8 cellular contexts compared by ENCODE assay signal in the genomic region with DNA sequence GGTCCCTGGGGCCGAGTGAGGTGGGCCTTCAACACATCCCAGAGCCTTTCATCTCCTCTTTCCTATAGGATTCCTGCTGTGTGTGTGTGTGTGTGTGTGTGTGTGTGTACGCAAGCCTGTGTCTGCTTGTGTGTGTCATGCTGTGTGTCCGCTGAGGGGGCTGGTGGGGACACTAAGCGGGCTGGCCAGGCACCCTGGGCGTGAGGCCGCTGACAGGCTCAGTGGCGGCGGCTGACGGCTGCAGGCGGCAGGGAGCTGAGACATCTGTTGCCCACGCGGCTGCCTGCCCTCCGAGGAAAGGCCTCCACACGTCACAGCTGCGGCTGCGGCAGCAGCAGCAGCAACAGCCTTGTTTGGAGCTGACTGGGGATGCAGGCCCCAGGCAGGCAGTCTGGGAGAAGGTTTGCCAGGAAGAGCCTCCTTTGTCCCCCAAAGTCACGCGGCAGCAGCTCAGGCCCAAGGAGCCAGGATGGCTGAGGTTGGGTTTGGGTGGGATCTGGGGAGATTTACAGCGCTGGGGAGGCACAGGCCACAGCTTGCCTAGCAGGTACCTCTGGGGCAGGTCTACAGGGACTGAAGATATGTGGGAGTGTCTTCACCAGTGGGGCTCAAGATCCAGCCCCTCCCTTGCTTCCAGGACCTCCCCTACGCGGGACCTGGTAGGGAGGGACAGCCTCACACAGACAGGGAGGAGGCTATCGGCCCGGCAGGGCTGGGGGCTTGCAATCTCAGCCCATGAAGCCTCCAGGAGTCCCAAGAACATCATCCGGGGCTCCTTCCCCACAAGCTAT. TPM values are rescaled to one million over a fixed set of nuclear protein-coding genes. Genes with fewer than 3 reads are reported as not detected.
DNase-seq lines count a peak whose midpoint lies in the region; ATAC-seq and TF ChIP-seq lines count a peak whose summit lies in the region.

No MANE protein-coding gene starts in this region.

- H3K4me3 Mint-ChIP-seq in glutamatergic neuron (ENCODE audit: unreplicated experiment) = peak overlapping the region; percentile 91

- no peaks in the 10 kb centered on the region for H3K9me3 ChIP-seq in ES-I3 (ENCODE audit: control insufficient read depth, insufficient read depth, low read length)

- peak overlapping the region; percentile 99 for H3K27ac Mint-ChIP-seq in glutamatergic neuron (ENCODE audit: unreplicated experiment)

- peak overlapping the region; percentile 19; the same call in 1 of the 2 replicates for H3K9ac ChIP-seq in ES-I3 (ENCODE audit: low read depth, low read length)
- peak overlapping the region; percentile 90 for H3K9ac ChIP-seq in rectal smooth muscle tissue (ENCODE audit: low read length)

- H3K4me3 ChIP-seq in rectal smooth muscle tissue (ENCODE audit: low read length) = peak overlapping the region; percentile 72

- H3K9me3 Mint-ChIP-seq in glutamatergic neuron (ENCODE audit: unreplicated experiment) = peaks cover 12% of the 10 kb centered on the region

- ATAC-seq in GM19351 (IDR thresholded peaks at IDR 0.05; ENCODE audit: unreplicated experiment) = no peak

- peaks cover 12% of the 10 kb centered on the region for H3K27me3 Mint-ChIP-seq in glutamatergic neuron (ENCODE audit: unreplicated experiment)

- DNase-seq in activated CD8-positive, alpha-beta memory T cell treated with anti-CD3 and anti-CD28 coated beads, Interleukin-2, amount 50 U/mL, for 4 hours = peak; percentile 9
- peak; percentile 84 for DNase-seq in glutamatergic neuron
- DNase-seq in COLO829 (ENCODE audit: low spot score) = no peak
- no peak for DNase-seq in T-helper 2 cell
- no peak for DNase-seq in activated CD4-positive, alpha-beta T cell treated with anti-CD3 and anti-CD28 coated beads for 48 hours

- H3K36me3 Mint-ChIP-seq in glutamatergic neuron (ENCODE audit: unreplicated experiment) = no peaks in the 10 kb centered on the region

- H3K36me3 ChIP-seq in ES-I3 (ENCODE audit: insufficient read depth, low read length) (no peaks in the 10 kb centered on the region), rectal smooth muscle tissue (ENCODE audit: control insufficient read depth, insufficient read depth, low read length) (peaks cover 4% of the 10 kb centered on the region)

- H3K27me3 ChIP-seq in rectal smooth muscle tissue (ENCODE audit: control insufficient read depth, insufficient read depth, low read length) = no peaks in the 10 kb centered on the region

- peak overlapping the region; percentile 99 for H3K27ac ChIP-seq in rectal smooth muscle tissue (ENCODE audit: low read depth, low read length)

- H3K4me1 ChIP-seq in ES-I3 (ENCODE audit: insufficient read depth, low read length) = peaks cover 17% of the 10 kb centered on the region; the same call in 1 of the 2 replicates
- H3K4me1 ChIP-seq in rectal smooth muscle tissue (ENCODE audit: control insufficient read depth, insufficient read depth, low read length) = peaks cover 58% of the 10 kb centered on the region

- no peak for TF ChIP-seq CTCF in glutamatergic neuron (IDR thresholded peaks at IDR 0.05; ENCODE audit: partially characterized antibody, unreplicated experiment)

- peaks cover 18% of the 10 kb centered on the region for H3K4me1 Mint-ChIP-seq in glutamatergic neuron (ENCODE audit: low read depth, unreplicated experiment)

RNA-seq across cellular contexts. Expression of a gene that starts 1.8 kb away (rescaled TPM):
- total RNA-seq in glutamatergic neuron (ENCODE audit: unreplicated experiment) = 81.6 TPM

RNA-seq across cellular contexts. Expression of a gene that starts 31.6 kb away (rescaled TPM):
- total RNA-seq in glutamatergic neuron (ENCODE audit: unreplicated experiment) = 26.6 TPM

RNA-seq across cellular contexts. Expression of a gene that starts 34.9 kb away (rescaled TPM):
- total RNA-seq in glutamatergic neuron (ENCODE audit: unreplicated experiment) = 0.37 TPM

Comparison
In these comparisons a context has a peak if more than half of its experiments do, and no peak if none do; other contexts are left out.
1. DNase-seq: peak in activated CD8-positive, alpha-beta memory T cell treated with anti-CD3 and anti-CD28 coated beads, Interleukin-2, amount 50 U/mL, for 4 hours (single experiment) and glutamatergic neuron (single experiment); none in COLO829 (single experiment), T-helper 2 cell (0 of 5) and activated CD4-positive, alpha-beta T cell treated with anti-CD3 and anti-CD28 coated beads for 48 hours (single experiment).